8 cellular contexts compared by ENCODE assay signal in the genomic region with DNA sequence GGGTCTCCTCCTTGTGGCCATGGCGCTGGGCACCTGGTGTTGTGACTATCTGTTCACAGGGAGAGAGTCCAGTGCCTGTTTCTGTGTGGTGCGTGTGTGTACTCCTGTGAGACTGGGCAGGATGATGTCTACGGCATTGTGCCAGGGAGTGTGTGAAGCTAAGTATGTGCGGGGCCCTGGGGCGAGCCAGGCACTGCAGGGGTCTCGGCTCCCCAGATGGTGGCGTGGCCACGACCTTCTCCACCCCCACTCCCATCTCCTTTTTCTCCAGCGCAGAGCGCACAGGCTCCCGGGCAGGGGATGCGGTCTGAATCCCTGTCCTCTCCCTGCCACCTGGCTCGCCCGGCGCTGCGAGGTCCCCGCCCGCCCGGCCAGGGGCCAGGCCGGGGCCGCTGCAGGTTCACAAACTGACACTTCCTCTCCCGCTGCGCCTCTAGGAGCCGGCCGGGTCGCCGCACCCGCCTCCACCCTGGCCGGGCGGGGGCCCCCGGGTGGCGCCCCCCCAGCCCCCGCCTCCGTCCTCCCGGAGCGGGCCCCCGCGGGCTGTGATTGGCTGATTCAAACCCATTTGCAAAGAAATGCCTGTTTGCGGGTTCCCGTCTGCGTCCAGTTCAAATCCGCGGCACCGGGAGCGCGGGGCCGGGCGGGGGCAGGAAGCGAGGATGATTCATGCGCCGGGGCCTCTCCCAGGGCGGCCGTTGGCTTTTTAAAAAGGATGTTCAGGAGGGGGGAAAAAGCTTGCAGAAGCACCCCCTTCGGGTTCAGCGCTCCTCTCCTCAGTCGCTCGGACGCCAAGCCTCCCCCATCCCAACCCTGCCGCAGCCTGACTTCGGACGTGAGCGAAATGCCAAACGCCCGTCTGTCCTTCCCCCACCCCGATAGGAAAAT. TPM values are rescaled to one million over a fixed set of nuclear protein-coding genes. Genes with fewer than 3 reads are reported as not detected.
DNase-seq lines count a peak whose midpoint lies in the region; ATAC-seq and TF ChIP-seq lines count a peak whose summit lies in the region.

No MANE protein-coding gene starts in this region.

- no peaks in the 10 kb centered on the region for H3K36me3 ChIP-seq in liver (ENCODE audit: control insufficient read depth in 4 of 4, insufficient read depth in 3 of 4, low read depth in 1 of 4, low read length in 3 of 4)

- 7% methylated on average over 65 of the region's 65 CpGs for WGBS in liver

- H3K4me1 ChIP-seq in liver (ENCODE audit: control insufficient read depth in 4 of 4, insufficient read depth in 4 of 4, low read length in 3 of 4) = peaks cover 2 to 10% (median 8%) of the 10 kb centered on the region in 4 donors

- DNase-seq in AG20443 (ENCODE audit: low spot score) (peak; percentile 92), NCI-H510A (lab: John Stamatoyannopoulos, UW) (peak; percentile 91), dedifferentiated amniotic fluid mesenchymal stem cell (ENCODE audit: extremely low spot score) (peak; percentile 72)
- DNase-seq in activated CD4-positive, alpha-beta T cell treated with anti-CD3 and anti-CD28 coated beads for 48 hours = peak; percentile 93
- DNase-seq in stimulated activated CD4-positive, alpha-beta T cell treated with anti-CD3 and anti-CD28 coated beads, Interleukin-4, amount 100 ng/mL, for 1 hour = peak; percentile 78

- TF ChIP-seq RAD21 in liver (IDR thresholded peaks at IDR 0.05) = peak in 1 of 2 donors; percentile 4

- no peak for TF ChIP-seq CTCF in liver (IDR thresholded peaks at IDR 0.05; ENCODE audit: low read depth, low read length, missing input control)

- H3K4me3 ChIP-seq in liver (ENCODE audit: low read depth in 1 of 3, low read length in 3 of 3) = peak overlapping the region; percentile 55 to 76 (median 67)

- peak; percentile 67 for ATAC-seq in GM19023 (IDR thresholded peaks at IDR 0.05; ENCODE audit: unreplicated experiment)
- ATAC-seq in HG03196 (IDR thresholded peaks at IDR 0.05; ENCODE audit: unreplicated experiment) = peak; percentile 48

- no peaks in the 10 kb centered on the region for H3K27me3 ChIP-seq in liver (ENCODE audit: control insufficient read depth in 4 of 4, insufficient read depth in 4 of 4, low read length in 3 of 4)

- peak overlapping the region; percentile 74 to 81 for H3K27ac ChIP-seq in liver (ENCODE audit: low read depth in 1 of 2, low read length in 2 of 2)

- H3K9me3 ChIP-seq in liver (ENCODE audit: control insufficient read depth in 4 of 4, low read length in 3 of 4) = no peaks in the 10 kb centered on the region

- H3K9ac ChIP-seq in liver (ENCODE audit: low read depth in 1 of 2, low read length in 2 of 2) = peak overlapping the region in 1 of 2 donors; percentile 22

TF ChIP-seq in liver, 16 proteins besides CTCF, POLR2A, EP300 and RAD21:
- TF ChIP-seq JUND (IDR thresholded peaks at IDR 0.05) = peak in 1 of 2 donors; percentile 25
- TF ChIP-seq NR2F2 (IDR thresholded peaks at IDR 0.05) = no peak
- no peak for TF ChIP-seq HNF4A (conservative IDR thresholded peaks at IDR 0.05)
- no peak for TF ChIP-seq REST (IDR thresholded peaks at IDR 0.05)

RNA-seq across cellular contexts. Expression of gene PHF19, which starts 0.8 kb away (rescaled TPM):
- total RNA-seq in liver = 10 to 100 TPM in 1 of 2 donors, 1 to 10 TPM in 1; 2.8 to 16.0 TPM
- polyA plus RNA-seq in liver = 1 to 10 TPM; 1.9 to 4.3 TPM

RNA-seq across cellular contexts. Expression of gene PSMD5, which starts 33.5 kb away (rescaled TPM):
- total RNA-seq in liver = 10 to 100 TPM; 19.1 TPM
- polyA plus RNA-seq in liver = 10 to 100 TPM; 10.9 to 12.9 TPM

RNA-seq across cellular contexts. Expression of gene TRAF1, which starts 50.4 kb away (rescaled TPM):
- total RNA-seq in liver = 1 to 10 TPM in 1 of 2 donors, under 1 TPM in 1; 0.42 to 2.6 TPM
- polyA plus RNA-seq in liver = 1 to 10 TPM in 1 of 2 donors, under 1 TPM in 1; 0.38 to 1.0 TPM

Comparison
In these comparisons a context has a peak if more than half of its experiments do, and no peak if none do; other contexts are left out.
1. Peak in every context shown above with its lines: DNase-seq, ATAC-seq, H3K4me3 ChIP-seq and H3K27ac ChIP-seq.